Comparison of ENCODE assay signal across 1 cellular context in the genomic region with DNA sequence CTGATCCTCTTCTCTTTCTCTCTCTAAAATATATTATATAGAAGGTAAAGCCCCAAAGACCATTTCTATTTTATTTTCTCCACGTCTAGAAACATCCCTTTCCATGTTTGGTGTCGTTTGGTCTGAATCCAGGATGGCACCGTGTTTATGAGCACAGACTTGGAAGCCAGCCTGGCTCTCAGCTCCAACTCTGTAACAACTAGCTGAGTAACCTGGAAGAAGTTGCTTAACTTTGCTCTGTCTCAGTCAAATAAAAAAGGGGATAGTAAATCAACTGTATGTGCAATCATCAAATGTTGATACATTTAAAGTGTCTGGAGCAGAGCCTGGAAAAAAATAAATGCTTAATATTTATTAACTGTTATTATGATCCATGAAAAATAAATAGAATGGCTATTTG.
TF ChIP-seq lines count a peak whose summit lies in the region.

No MANE protein-coding gene starts in this region.

TF ChIP-seq in HepG2, 621 proteins besides CTCF, POLR2A, EP300 and RAD21 (continued from another document):
- TF ChIP-seq, protein P1, sequence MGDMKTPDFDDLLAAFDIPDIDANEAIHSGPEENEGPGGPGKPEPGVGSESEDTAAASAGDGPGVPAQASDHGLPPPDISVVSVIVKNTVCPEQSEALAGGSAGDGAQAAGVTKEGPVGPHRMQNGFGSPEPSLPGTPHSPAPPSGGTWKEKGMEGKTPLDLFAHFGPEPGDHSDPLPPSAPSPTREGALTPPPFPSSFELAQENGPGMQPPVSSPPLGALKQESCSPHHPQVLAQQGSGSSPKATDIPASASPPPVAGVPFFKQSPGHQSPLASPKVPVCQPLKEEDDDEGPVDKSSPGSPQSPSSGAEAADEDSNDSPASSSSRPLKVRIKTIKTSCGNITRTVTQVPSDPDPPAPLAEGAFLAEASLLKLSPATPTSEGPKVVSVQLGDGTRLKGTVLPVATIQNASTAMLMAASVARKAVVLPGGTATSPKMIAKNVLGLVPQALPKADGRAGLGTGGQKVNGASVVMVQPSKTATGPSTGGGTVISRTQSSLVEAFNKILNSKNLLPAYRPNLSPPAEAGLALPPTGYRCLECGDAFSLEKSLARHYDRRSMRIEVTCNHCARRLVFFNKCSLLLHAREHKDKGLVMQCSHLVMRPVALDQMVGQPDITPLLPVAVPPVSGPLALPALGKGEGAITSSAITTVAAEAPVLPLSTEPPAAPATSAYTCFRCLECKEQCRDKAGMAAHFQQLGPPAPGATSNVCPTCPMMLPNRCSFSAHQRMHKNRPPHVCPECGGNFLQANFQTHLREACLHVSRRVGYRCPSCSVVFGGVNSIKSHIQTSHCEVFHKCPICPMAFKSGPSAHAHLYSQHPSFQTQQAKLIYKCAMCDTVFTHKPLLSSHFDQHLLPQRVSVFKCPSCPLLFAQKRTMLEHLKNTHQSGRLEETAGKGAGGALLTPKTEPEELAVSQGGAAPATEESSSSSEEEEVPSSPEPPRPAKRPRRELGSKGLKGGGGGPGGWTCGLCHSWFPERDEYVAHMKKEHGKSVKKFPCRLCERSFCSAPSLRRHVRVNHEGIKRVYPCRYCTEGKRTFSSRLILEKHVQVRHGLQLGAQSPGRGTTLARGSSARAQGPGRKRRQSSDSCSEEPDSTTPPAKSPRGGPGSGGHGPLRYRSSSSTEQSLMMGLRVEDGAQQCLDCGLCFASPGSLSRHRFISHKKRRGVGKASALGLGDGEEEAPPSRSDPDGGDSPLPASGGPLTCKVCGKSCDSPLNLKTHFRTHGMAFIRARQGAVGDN (CRISPR knock-in tag; IDR thresholded peaks at IDR 0.05) = no peak
- no peak for TF ChIP-seq ZBTB42 (CRISPR knock-in tag; IDR thresholded peaks at IDR 0.05)
